8 cellular contexts compared by ENCODE assay signal in the genomic region with DNA sequence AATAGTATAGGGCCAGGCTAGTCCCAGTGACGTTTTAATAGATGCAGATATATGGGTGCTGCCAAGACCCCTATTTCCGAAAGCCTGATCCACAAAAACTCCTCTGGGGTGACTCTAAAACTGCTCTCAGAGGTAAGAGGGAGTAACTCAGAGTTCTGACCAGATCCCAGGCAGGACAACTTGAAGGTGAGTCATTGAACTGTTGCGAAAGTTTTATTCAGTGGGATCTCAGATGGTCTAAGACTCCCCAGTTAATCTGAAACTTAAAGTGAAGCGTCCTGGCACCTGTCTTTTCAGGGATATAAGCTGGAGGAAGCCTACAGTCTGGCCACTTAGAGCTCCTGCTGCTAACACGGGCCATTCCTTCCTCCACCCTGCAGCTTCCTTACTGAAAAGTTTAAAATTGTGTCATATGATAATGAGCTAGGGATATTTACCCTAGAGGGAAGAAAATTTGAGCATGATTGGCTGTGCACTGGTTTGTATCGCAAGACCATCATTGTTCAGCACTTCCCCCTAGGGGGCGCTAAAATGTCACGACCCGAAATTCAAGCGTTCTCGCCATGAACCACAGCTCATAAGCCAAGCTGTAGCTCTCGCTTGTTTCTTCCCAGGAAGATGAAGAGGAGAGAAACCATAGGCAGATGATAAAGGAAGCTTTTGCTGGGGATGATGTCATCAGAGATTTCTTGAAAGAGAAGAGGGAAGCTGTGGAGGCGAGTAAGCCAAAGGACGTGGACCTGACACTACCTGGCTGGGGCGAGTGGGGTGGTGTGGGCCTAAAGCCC. TPM values are rescaled to one million over a fixed set of nuclear protein-coding genes. Genes with fewer than 3 reads are reported as not detected.
DNase-seq lines count a peak whose midpoint lies in the region; ATAC-seq lines count a peak whose summit lies in the region.

No MANE protein-coding gene starts in this region.

- no peaks in the 10 kb centered on the region for H3K27me3 Mint-ChIP-seq in activated CD4-positive, alpha-beta T cell treated with anti-CD3 and anti-CD28 coated beads, Interleukin-2, amount 10 ng/mL, durations not matched to agents 7 days and 5 days

- no peaks in the 10 kb centered on the region for H3K9me3 ChIP-seq in GM23248 (ENCODE audit: low read depth)

- H2AFZ ChIP-seq in GM23248 = no peak overlapping the region

- H4K20me1 ChIP-seq in GM23248 (ENCODE audit: insufficient read depth) = no peaks in the 10 kb centered on the region

- H3K27me3 ChIP-seq in GM23248 (replicated peaks; ENCODE audit: insufficient read depth) = no peaks in the 10 kb centered on the region

- no peak for ATAC-seq in GM21423 (IDR thresholded peaks at IDR 0.05; ENCODE audit: unreplicated experiment)

- H3K4me3 Mint-ChIP-seq in activated CD4-positive, alpha-beta T cell treated with anti-CD3 and anti-CD28 coated beads, Interleukin-2, amount 10 ng/mL, durations not matched to agents 7 days and 5 days = no peak overlapping the region

- H3K79me2 ChIP-seq in GM23248 (ENCODE audit: insufficient read depth) = no peaks in the 10 kb centered on the region

- no peak overlapping the region for H3K4me2 ChIP-seq in GM23248 (ENCODE audit: unreplicated experiment)

- H3K4me3 ChIP-seq in GM23248 = no peak overlapping the region

- H3K4me1 Mint-ChIP-seq in activated CD4-positive, alpha-beta T cell treated with anti-CD3 and anti-CD28 coated beads, Interleukin-2, amount 10 ng/mL, durations not matched to agents 7 days and 5 days = peaks cover 6% of the 10 kb centered on the region

- DNase-seq in COLO829 (ENCODE audit: low spot score) (peak; percentile 63), GM23248 (peak; percentile 76), NCI-H2227 treated with DMSO at 0.1 percent for 48 hours (lab: John Stamatoyannopoulos, UW) (peak; percentile 69), dermis blood vessel endothelial cell (peak; percentile 84), lung microvascular endothelial cell (ENCODE audit: low read depth in 2 of 2) (peak; percentile 77 to 83)
- DNase-seq in activated CD4-positive, alpha-beta T cell treated with anti-CD3 and anti-CD28 coated beads, Interleukin-2, amount 10 ng/mL, durations not matched to agents 7 days and 5 days = peak; percentile 79
- DNase-seq in stimulated activated CD8-positive, alpha-beta memory T cell treated with anti-CD3 and anti-CD28 coated beads, Interleukin-15, amount 100 ng/mL, for 4 hours (ENCODE audit: low read depth in 2 of 2) = peak; percentile 14 to 36

- in situ Hi-C loops in GM23248 (cut with MboI) = loop anchor here (10.0 to 25.0 kb wide), 2 partner anchors 129 to 262 kb away; no protein-coding TSS in a partner anchor

- peaks cover 19% of the 10 kb centered on the region for H3F3A ChIP-seq in GM23248 (ENCODE audit: insufficient read depth)

- peak overlapping the region; percentile 36 for H3K27ac Mint-ChIP-seq in activated CD4-positive, alpha-beta T cell treated with anti-CD3 and anti-CD28 coated beads, Interleukin-2, amount 10 ng/mL, durations not matched to agents 7 days and 5 days

- CTCF ChIA-PET in activated CD4-positive, alpha-beta T cell treated with anti-CD3 and anti-CD28 coated beads, Interleukin-2, amount 10 ng/mL, durations not matched to agents 7 days and 5 days (lab: Charles Lee) = interaction anchor here (0.7 to 3.8 kb wide), 17 partner anchors 9 to 284 kb away, joined by 3 to 27 read pairs (median 4); no protein-coding TSS in a partner anchor

- peaks cover 7% of the 10 kb centered on the region; the same call in 1 of the 2 replicates for H3K4me1 ChIP-seq in GM23248 (ENCODE audit: insufficient read depth)

- 0 out of 2 replicates have a peak, but pooled peaks cover 4% of the 10 kb centered on the region for H3K36me3 ChIP-seq in GM23248 (ENCODE audit: low read depth)

- 33 to 38% methylated on average over 11 to 14 of the region's 15 CpGs for WGBS in GM23248 (ENCODE audit: low coverage in 1 of 2, low lambda C conversion rate in 2 of 2, missing lambda C conversion rate in 2 of 2), 2 experiments

- H3K9ac ChIP-seq in GM23248 = no peak overlapping the region

- no peaks in the 10 kb centered on the region for H3K9me3 Mint-ChIP-seq in activated CD4-positive, alpha-beta T cell treated with anti-CD3 and anti-CD28 coated beads, Interleukin-2, amount 10 ng/mL, durations not matched to agents 7 days and 5 days

- POLR2A ChIA-PET in activated CD4-positive, alpha-beta T cell treated with anti-CD3 and anti-CD28 coated beads, Interleukin-2, amount 10 ng/mL, durations not matched to agents 7 days and 5 days (lab: Charles Lee) = no interaction called here

- H3K9me2 ChIP-seq in GM23248 (ENCODE audit: insufficient read depth) = no peaks in the 10 kb centered on the region

- H3K27ac ChIP-seq in GM23248 = peak overlapping the region; percentile 51

- H3K36me3 Mint-ChIP-seq in activated CD4-positive, alpha-beta T cell treated with anti-CD3 and anti-CD28 coated beads, Interleukin-2, amount 10 ng/mL, durations not matched to agents 7 days and 5 days (ENCODE audit: low read depth) = peaks cover 22% of the 10 kb centered on the region

RNA-seq across cellular contexts. Expression of gene UTP14A, which starts 19.5 kb away (rescaled TPM):
- total RNA-seq in GM23248 (2014; rRNA removed; shearing (Covaris generic)) = 15.9 and 17.7 TPM in 2 replicates
- 13.3 and 13.8 TPM in 2 replicates for polyA plus RNA-seq in GM23248 (2016; fragmentation: Nextera tagmentation; extraction: Ambion mirVana)
- 10 to 100 TPM; 26.4 to 28.6 TPM for total RNA-seq in activated CD4-positive, alpha-beta T cell treated with anti-CD3 and anti-CD28 coated beads, Interleukin-2, amount 10 ng/mL, durations not matched to agents 7 days and 5 days
- total RNA-seq in dermis blood vessel endothelial cell = 20.9 and 25.0 TPM in 2 replicates
- 10.9 and 11.9 TPM in 2 replicates for total RNA-seq in lung microvascular endothelial cell

RNA-seq across cellular contexts. Expression of gene BCORL1, which starts 56.9 kb away (rescaled TPM):
- 0.38 and 1.7 TPM in 2 replicates for total RNA-seq in GM23248 (2014; rRNA removed; shearing (Covaris generic))
- polyA plus RNA-seq in GM23248 (2016; fragmentation: Nextera tagmentation; extraction: Ambion mirVana) = 4.4 and 6.0 TPM in 2 replicates
- total RNA-seq in activated CD4-positive, alpha-beta T cell treated with anti-CD3 and anti-CD28 coated beads, Interleukin-2, amount 10 ng/mL, durations not matched to agents 7 days and 5 days = 1 to 10 TPM; 4.0 to 4.5 TPM
- total RNA-seq in dermis blood vessel endothelial cell (3.4 and 7.1 TPM in 2 replicates), lung microvascular endothelial cell (1.7 and 2.0 TPM in 2 replicates)

Comparison
In these comparisons a context has a peak if more than half of its experiments do, and no peak if none do; other contexts are left out.
1. DNase-seq: peak in every context shown above with its lines; median percentile 84 in dermis blood vessel endothelial cell; 80 in lung microvascular endothelial cell; 79 in activated CD4-positive, alpha-beta T cell treated with anti-CD3 and anti-CD28 coated beads, Interleukin-2, amount 10 ng/mL, durations not matched to agents 7 days and 5 days; 76 in GM23248; 69 in NCI-H2227 treated with DMSO at 0.1 percent for 48 hours; 63 in COLO829; 25 in stimulated activated CD8-positive, alpha-beta memory T cell treated with anti-CD3 and anti-CD28 coated beads, Interleukin-15, amount 100 ng/mL, for 4 hours.